In the genomic region with DNA sequence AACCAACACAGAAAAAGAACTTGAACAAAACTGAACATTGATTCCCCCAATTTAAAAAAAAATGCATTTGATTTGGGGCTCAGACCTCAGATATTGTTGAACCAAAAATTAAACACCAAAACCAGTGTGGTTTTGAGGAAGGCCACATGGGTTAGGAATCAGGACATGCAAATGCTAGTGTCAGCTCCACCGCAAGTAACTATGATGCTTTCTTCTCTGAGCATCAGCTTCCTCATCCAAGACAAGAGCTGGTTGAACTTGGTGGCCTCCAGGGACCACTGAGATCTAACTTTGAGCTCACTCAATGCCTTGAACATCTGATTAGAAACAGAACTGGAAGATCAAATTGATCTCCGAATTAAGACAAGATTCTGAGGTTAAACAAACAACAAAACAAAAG, we compare ENCODE assay signal across 27 cellular contexts.
"Had no signal": no experiment of that assay in that cellular context is flagged by ENCODE, and none has a peak within 500 bp of the region (broad histone marks: within the 10 kb centered on the region; RNA-seq: fewer than 3 reads in every experiment).

No MANE protein-coding gene starts in this region.

- ATAC-seq: activated CD4-positive, CD25-positive, alpha-beta regulatory T cell treated with anti-CD3 and anti-CD28 coated beads, Interleukin-2, amount 50 U/mL, for 24 hours; activated CD8-positive, alpha-beta T cell treated with anti-CD3 and anti-CD28 coated beads for 36 hours; activated T-cell treated with anti-CD3 and anti-CD28 coated beads, Interleukin-2, amount 50 U/mL, for 4 hours; activated T-helper 17 cell treated with anti-CD3 and anti-CD28 coated beads, Interleukin-2, amount 50 U/mL, for 72 hours; esophagus mucosa had no signal

- H3K4me3 ChIP-seq: coronary artery, dorsolateral prefrontal cortex had no signal

- H3K36me3 ChIP-seq: brain microvascular endothelial cell, WERI-Rb-1 had no signal

- H3K27ac ChIP-seq: brain microvascular endothelial cell, coronary artery, WERI-Rb-1 had no signal

- DNase-seq: activated B cell treated with CpG ODN at 0.5 μM for 24 hours; activated CD4-positive, alpha-beta T cell treated with anti-CD3 and anti-CD28 coated beads for 48 hours; activated CD4-positive, alpha-beta T cell treated with anti-CD3 and anti-CD28 coated beads, Interleukin-2, amount 50 U/mL, for 1 hour; activated CD4-positive, alpha-beta T cell treated with anti-CD3 and anti-CD28 coated beads, Interleukin-2, amount 50 U/mL, for 48 hours; activated CD8-positive, alpha-beta memory T cell treated with anti-CD3 and anti-CD28 coated beads for 24 hours; activated CD8-positive, alpha-beta T cell treated with anti-CD3 and anti-CD28 coated beads for 36 hours; activated effector memory CD4-positive, alpha-beta T cell treated with Interleukin-2 at 50 U/mL for 16 hours; activated gamma-delta T cell treated with Interleukin-2 at 50 U/mL for 16 hours; activated naive CD4-positive, alpha-beta T cell treated with anti-CD3 and anti-CD28 coated beads, Interleukin-2, amount 50 U/mL, for 16 hours; activated naive CD4-positive, alpha-beta T cell treated with Interleukin-2 at 50 U/mL for 16 hours; activated T-cell treated with anti-CD3 and anti-CD28 coated beads, Interleukin-2, amount 50 U/mL, for 4 hours; amniotic stem cell; brain microvascular endothelial cell; dorsolateral prefrontal cortex; effector memory CD4-positive, alpha-beta T cell; endodermal cell; foreskin fibroblast; head of caudate nucleus; T1000; WERI-Rb-1 had no signal

- H3K27me3 ChIP-seq: brain microvascular endothelial cell, dorsolateral prefrontal cortex had no signal

- FAIRE-seq: astrocyte, bronchial epithelial cell, frontal cortex had no signal
